8 cellular contexts compared by ENCODE assay signal in genomic region chr17:2049333-2050245, GRCh38. TPM values are rescaled to one million over a fixed set of nuclear protein-coding genes. Genes with fewer than 3 reads are reported as not detected.
DNase-seq lines count a peak whose midpoint lies in the region; ATAC-seq and TF ChIP-seq lines count a peak whose summit lies in the region.

No MANE protein-coding gene starts in this region.

- H3K9ac ChIP-seq in colonic mucosa (ENCODE audit: low read depth in 2 of 2, low read length in 2 of 2), result peak overlapping the region; percentile 69 to 73

- DNase-seq in GM12864 (ENCODE audit: low read depth), result no peak
- DNase-seq in NCI-H128 (lab: John Stamatoyannopoulos, UW; ENCODE audit: unreplicated experiment), result peak; percentile 26
- DNase-seq in activated CD4-positive, alpha-beta T cell treated with anti-CD3 and anti-CD28 coated beads for 48 hours, result peak; percentile 89
- peak; percentile 90 for DNase-seq in colonic mucosa
- peak; percentile 88 to 95 for DNase-seq in left lung
- peak; percentile 81 to 83 for DNase-seq in stimulated activated CD4-positive, alpha-beta T cell treated with anti-CD3 and anti-CD28 coated beads, Interleukin-2, amount 100 ng/mL, for 48 hours
- no peak for DNase-seq in HPDE6-E6E7 (ENCODE audit: extremely low spot score)

- TF ChIP-seq CTCF in GM12864 (IDR thresholded peaks at IDR 0.05; ENCODE audit: low read depth, low read length, missing control alignments), result no peak
- no peak for TF ChIP-seq CTCF in colonic mucosa (IDR thresholded peaks at IDR 0.05)
- TF ChIP-seq CTCF in left lung (IDR thresholded peaks at IDR 0.05), result no peak

- H3K9me3 ChIP-seq in colonic mucosa (no peaks in the 10 kb centered on the region), left lung (no peaks in the 10 kb centered on the region)

- H3K4me1 ChIP-seq in colonic mucosa, result peaks cover 9% of the 10 kb centered on the region
- peaks cover 26 to 47% of the 10 kb centered on the region in 2 donors for H3K4me1 ChIP-seq in left lung

- H3K36me3 ChIP-seq in colonic mucosa, result no peaks in the 10 kb centered on the region
- peaks cover 0 to under 1% of the 10 kb centered on the region in 2 donors for H3K36me3 ChIP-seq in left lung

- ATAC-seq in HG02571 (IDR thresholded peaks at IDR 0.05; ENCODE audit: unreplicated experiment) (peak; percentile 43), left lung (peak; percentile 51)

- H3K4me3 ChIP-seq in GM12864 (ENCODE audit: low read depth, low read length) (peak overlapping the region; percentile 68), colonic mucosa (peak overlapping the region; percentile 83), left lung (peak overlapping the region; percentile 66 to 74)

- peaks cover 29% of the 10 kb centered on the region for H3K27me3 ChIP-seq in colonic mucosa
- H3K27me3 ChIP-seq in left lung, result peaks cover 5 to 57% of the 10 kb centered on the region in 2 donors

- intact Hi-C loops in colonic mucosa (cut with DNase I), result loop anchor here (10.0 kb wide), 1 partner anchor 225 kb away; no protein-coding TSS in a partner anchor
- intact Hi-C loops in left lung (cut with DNase I), result no loop called here

- H3K27ac ChIP-seq in colonic mucosa (peak overlapping the region; percentile 36), left lung (peak overlapping the region; percentile 13 to 73)

RNA-seq across cellular contexts. Expression of gene HIC1, which starts 5.3 kb away (rescaled TPM):
- total RNA-seq in colonic mucosa (10 to 100 TPM in 1 of 2 donors, 1 to 10 TPM in 1; 7.0 to 11.2 TPM), left lung (10 to 100 TPM; 25.5 to 28.2 TPM)

RNA-seq across cellular contexts. Expression of gene OVCA2, which starts 7.8 kb away (rescaled TPM):
- total RNA-seq in colonic mucosa (10 to 100 TPM; 41.0 to 49.8 TPM), left lung (10 to 100 TPM; 26.1 to 28.7 TPM)

RNA-seq across cellular contexts. Expression of gene DPH1, which starts 19.6 kb away (rescaled TPM):
- 10 to 100 TPM; 22.7 to 34.4 TPM for total RNA-seq in colonic mucosa
- total RNA-seq in left lung, result 10 to 100 TPM; 30.7 to 36.0 TPM

RNA-seq across cellular contexts. Expression of gene RTN4RL1, which starts 24.5 kb away (rescaled TPM):
- total RNA-seq in colonic mucosa, result under 1 TPM; 0.32 to 0.37 TPM
- 1 to 10 TPM; 2.7 to 5.1 TPM for total RNA-seq in left lung

Comparison
In these comparisons a context has a peak if more than half of its experiments do, and no peak if none do; other contexts are left out.
1. DNase-seq: peak in NCI-H128 (single experiment), activated CD4-positive, alpha-beta T cell treated with anti-CD3 and anti-CD28 coated beads for 48 hours (single experiment), colonic mucosa (single experiment), left lung (2 of 2) and stimulated activated CD4-positive, alpha-beta T cell treated with anti-CD3 and anti-CD28 coated beads, Interleukin-2, amount 100 ng/mL, for 48 hours (2 of 2); none in GM12864 (single experiment) and HPDE6-E6E7 (single experiment).
2. Peak in every context shown above with its lines, with median percentiles within 50 percentile points of each other: H3K4me3 ChIP-seq.